ENCODE assay signal across 1 cellular context in the genomic region with DNA sequence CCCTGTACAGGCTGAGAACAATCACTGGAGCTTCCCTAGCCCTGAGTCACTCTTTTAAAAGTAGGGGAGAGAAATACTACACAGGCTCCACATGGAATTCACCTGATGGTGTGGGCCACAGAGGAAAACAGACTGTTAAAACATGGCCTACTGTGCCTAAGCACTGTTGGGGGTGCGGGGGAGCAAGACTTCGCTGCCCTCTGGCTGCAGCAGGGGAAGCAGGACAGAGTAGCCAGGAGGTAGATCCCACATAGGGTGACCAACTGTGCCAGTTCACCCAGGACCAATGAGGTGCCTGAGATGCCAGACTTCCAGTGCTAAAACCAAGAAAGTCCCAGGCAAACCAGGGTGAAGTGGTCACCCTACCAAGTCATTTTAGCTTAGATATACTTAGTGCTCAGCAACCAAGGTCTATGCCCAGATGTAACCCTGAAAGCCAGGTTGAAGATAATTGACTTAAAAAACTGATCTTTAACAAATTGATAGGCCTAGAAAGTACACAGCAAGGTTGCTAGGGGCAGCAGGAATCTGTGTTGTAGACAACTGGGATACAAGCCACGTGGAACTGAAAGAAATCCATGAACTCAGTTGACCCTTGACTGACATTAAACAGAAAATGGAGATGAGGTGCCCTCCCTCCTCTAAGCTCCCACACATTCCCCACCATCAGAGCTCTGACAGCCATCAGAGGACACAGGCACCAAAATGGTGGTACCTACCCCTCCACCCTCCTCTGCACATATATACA.
TF ChIP-seq lines count a peak whose summit lies in the region.

No MANE protein-coding gene starts in this region.

TF ChIP-seq in WTC11, 78 proteins besides CTCF, POLR2A, EP300 and RAD21 (continued from another document):
- TF ChIP-seq, protein P1, sequence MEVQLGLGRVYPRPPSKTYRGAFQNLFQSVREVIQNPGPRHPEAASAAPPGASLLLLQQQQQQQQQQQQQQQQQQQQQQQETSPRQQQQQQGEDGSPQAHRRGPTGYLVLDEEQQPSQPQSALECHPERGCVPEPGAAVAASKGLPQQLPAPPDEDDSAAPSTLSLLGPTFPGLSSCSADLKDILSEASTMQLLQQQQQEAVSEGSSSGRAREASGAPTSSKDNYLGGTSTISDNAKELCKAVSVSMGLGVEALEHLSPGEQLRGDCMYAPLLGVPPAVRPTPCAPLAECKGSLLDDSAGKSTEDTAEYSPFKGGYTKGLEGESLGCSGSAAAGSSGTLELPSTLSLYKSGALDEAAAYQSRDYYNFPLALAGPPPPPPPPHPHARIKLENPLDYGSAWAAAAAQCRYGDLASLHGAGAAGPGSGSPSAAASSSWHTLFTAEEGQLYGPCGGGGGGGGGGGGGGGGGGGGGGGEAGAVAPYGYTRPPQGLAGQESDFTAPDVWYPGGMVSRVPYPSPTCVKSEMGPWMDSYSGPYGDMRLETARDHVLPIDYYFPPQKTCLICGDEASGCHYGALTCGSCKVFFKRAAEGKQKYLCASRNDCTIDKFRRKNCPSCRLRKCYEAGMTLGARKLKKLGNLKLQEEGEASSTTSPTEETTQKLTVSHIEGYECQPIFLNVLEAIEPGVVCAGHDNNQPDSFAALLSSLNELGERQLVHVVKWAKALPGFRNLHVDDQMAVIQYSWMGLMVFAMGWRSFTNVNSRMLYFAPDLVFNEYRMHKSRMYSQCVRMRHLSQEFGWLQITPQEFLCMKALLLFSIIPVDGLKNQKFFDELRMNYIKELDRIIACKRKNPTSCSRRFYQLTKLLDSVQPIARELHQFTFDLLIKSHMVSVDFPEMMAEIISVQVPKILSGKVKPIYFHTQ (CRISPR knock-in tag; IDR thresholded peaks at IDR 0.05), result no peak
- no peak for TF ChIP-seq GRHL2 (CRISPR knock-in tag; IDR thresholded peaks at IDR 0.05; ENCODE audit: insufficient replicate concordance, severe bottlenecking)
- TF ChIP-seq, protein P2, sequence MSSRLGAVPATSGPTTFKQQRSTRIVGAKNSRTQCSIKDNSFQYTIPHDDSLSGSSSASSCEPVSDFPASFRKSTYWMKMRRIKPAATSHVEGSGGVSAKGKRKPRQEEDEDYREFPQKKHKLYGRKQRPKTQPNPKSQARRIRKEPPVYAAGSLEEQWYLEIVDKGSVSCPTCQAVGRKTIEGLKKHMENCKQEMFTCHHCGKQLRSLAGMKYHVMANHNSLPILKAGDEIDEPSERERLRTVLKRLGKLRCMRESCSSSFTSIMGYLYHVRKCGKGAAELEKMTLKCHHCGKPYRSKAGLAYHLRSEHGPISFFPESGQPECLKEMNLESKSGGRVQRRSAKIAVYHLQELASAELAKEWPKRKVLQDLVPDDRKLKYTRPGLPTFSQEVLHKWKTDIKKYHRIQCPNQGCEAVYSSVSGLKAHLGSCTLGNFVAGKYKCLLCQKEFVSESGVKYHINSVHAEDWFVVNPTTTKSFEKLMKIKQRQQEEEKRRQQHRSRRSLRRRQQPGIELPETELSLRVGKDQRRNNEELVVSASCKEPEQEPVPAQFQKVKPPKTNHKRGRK (CRISPR knock-in tag; IDR thresholded peaks at IDR 0.05; ENCODE audit: borderline replicate concordance), result no peak
